ENCODE assay signal across 15 cellular contexts in genomic region chr1:197183195-197183748, GRCh38. TPM values are rescaled to one million over a fixed set of nuclear protein-coding genes. Genes with fewer than 3 reads are reported as not detected.
DNase-seq lines count a peak whose midpoint lies in the region; ATAC-seq, FAIRE-seq and TF ChIP-seq lines count a peak whose summit lies in the region.
"Had no signal": no experiment of that assay in that cellular context is flagged by ENCODE, and none has a peak within 500 bp of the region (broad histone marks: within the 10 kb centered on the region; RNA-seq: fewer than 3 reads in every experiment).

No MANE protein-coding gene starts in this region.

- no TSS peak for BruUV-seq in GM12878 (replicated peaks; lab: Mats Ljungman, UMichigan)

- H2BK12ac ChIP-seq in mesenchymal stem cell (ENCODE audit: low read length in 2 of 2), result no peak overlapping the region

- no peak overlapping the region for H2BK120ac ChIP-seq in mesenchymal stem cell (ENCODE audit: low read depth, low read length)

- SMC1A ChIA-PET in GM12878 (lab: Charles Lee; ENCODE audit: uncharacterized antibody, unreplicated experiment), result interaction anchor here (0.8 to 1.5 kb wide), 4 partner anchors 11 to 174 kb away, joined by 3 read pairs; no protein-coding TSS in a partner anchor

- H3K23ac ChIP-seq in mesenchymal stem cell (ENCODE audit: low read length in 2 of 2), result no peak overlapping the region

- no peak overlapping the region for H3K9ac ChIP-seq in Karpas-422 (ENCODE audit: low read length)
- no peak overlapping the region for H3K9ac ChIP-seq in GM12878 (ENCODE audit: control insufficient read depth, insufficient read depth, low read length)
- no peak overlapping the region for H3K9ac ChIP-seq in mesenchymal stem cell (ENCODE audit: low read length)

- peaks cover 18% of the 10 kb centered on the region for H3K9me3 Mint-ChIP-seq in mesothelial cell of epicardium
- H3K9me3 Mint-ChIP-seq: CD4-positive, alpha-beta T cell; H9 had no signal

- TF ChIP-seq RAD21 in GM12878 (IDR thresholded peaks at IDR 0.05; ENCODE audit: insufficient read depth, low read depth, low read length), result no peak

- CTCF ChIA-PET in GM12878 (lab: Yijun Ruan, JAX), result interaction anchor here (1.3 to 7.6 kb wide), 2 partner anchors 153 to 174 kb away, joined by 4 to 171 read pairs; no protein-coding TSS in a partner anchor

- H4K20me1 ChIP-seq in DOHH2 (ENCODE audit: control insufficient read depth, insufficient read depth, low read depth, low read length) (peaks cover 15% of the 10 kb centered on the region), Karpas-422 (ENCODE audit: insufficient read depth, low read depth, low read length) (no peaks in the 10 kb centered on the region), GM12878 (ENCODE audit: control insufficient read depth, insufficient read depth) (no peaks in the 10 kb centered on the region)

- no peaks in the 10 kb centered on the region for H3K9me2 ChIP-seq in DOHH2 (replicated peaks; ENCODE audit: control insufficient read depth, low read length)
- H3K9me2 ChIP-seq in Karpas-422 (replicated peaks; ENCODE audit: insufficient read depth, low read length), result no peaks in the 10 kb centered on the region

- in situ Hi-C loops in GM12878 (cut with MboI), result no loop called here
- in situ Hi-C loops in brain microvascular endothelial cell (cut with HindIII; ENCODE audit: low pct_ligation_motif_present, low sequenced_read_pairs), result no loop called here

- H3K4me2 ChIP-seq in DOHH2 (ENCODE audit: low read length) (peak overlapping the region; percentile 22; the same call in 1 of the 2 replicates), Karpas-422 (ENCODE audit: low read depth, low read length, poor library complexity, severe bottlenecking) (peak overlapping the region; percentile 68), GM12878 (ENCODE audit: control insufficient read depth, insufficient read depth) (no peak overlapping the region), mesenchymal stem cell (ENCODE audit: low read length, poor library complexity, severe bottlenecking) (no peak overlapping the region)

- no peak overlapping the region for H3K18ac ChIP-seq in mesenchymal stem cell (ENCODE audit: low read depth in 1 of 2, low read length in 2 of 2)

- no peak for TF ChIP-seq POLR2A in GM12878 (IDR thresholded peaks at IDR 0.05; ENCODE audit: low read depth, low read length)

- no peak overlapping the region for H2BK5ac ChIP-seq in mesenchymal stem cell (ENCODE audit: low read depth, low read length, poor library complexity, severe bottlenecking)

- TF ChIP-seq EP300 in GM12878 (IDR thresholded peaks at IDR 0.05; ENCODE audit: borderline replicate concordance in 1 of 2, control insufficient read depth in 1 of 2, low read depth in 2 of 2, low read length in 2 of 2), result no peak

- H3K27ac Mint-ChIP-seq in mesothelial cell of epicardium, result peak overlapping the region; percentile 32
- H3K27ac Mint-ChIP-seq: CD4-positive, alpha-beta T cell; H9 had no signal

- RAD21 ChIA-PET in GM12878 (lab: Charles Lee; ENCODE audit: unreplicated experiment), result interaction anchor here (0.9 to 6.7 kb wide), 2 partner anchors 35 to 174 kb away, joined by 3 to 74 read pairs; no protein-coding TSS in a partner anchor

- no peaks in the 10 kb centered on the region for H3K27me3 ChIP-seq in DOHH2 (ENCODE audit: control insufficient read depth, low read length)
- H3K27me3 ChIP-seq in Karpas-422 (ENCODE audit: low read length), result no peaks in the 10 kb centered on the region
- no peaks in the 10 kb centered on the region for H3K27me3 ChIP-seq in GM12878 (replicated peaks in 1 of 2; ENCODE audit: control insufficient read depth in 2 of 2, insufficient read depth in 2 of 2, low read length in 1 of 2)
- no peaks in the 10 kb centered on the region for H3K27me3 ChIP-seq in mesenchymal stem cell (ENCODE audit: control insufficient read depth in 1 of 2, insufficient read depth in 1 of 2, low read length in 2 of 2)
- no peaks in the 10 kb centered on the region for H3K27me3 ChIP-seq in BE2C
- H3K27me3 ChIP-seq in brain microvascular endothelial cell (replicated peaks), result no peaks in the 10 kb centered on the region

- peaks cover 35% of the 10 kb centered on the region for H3K36me3 Mint-ChIP-seq in mesothelial cell of epicardium

- H3K27ac ChIP-seq in DOHH2 (ENCODE audit: low read depth, low read length) (no peak overlapping the region), Karpas-422 (ENCODE audit: low read length) (peak overlapping the region; percentile 60), GM12878 (ENCODE audit: control insufficient read depth, insufficient read depth) (no peak overlapping the region), mesenchymal stem cell (ENCODE audit: low read length, poor library complexity, severe bottlenecking) (no peak overlapping the region), brain microvascular endothelial cell (no peak overlapping the region)
- H3K27ac ChIP-seq: C4-2B, HL-60 had no signal

- no peaks in the 10 kb centered on the region for H3K9me3 ChIP-seq in DOHH2 (ENCODE audit: control insufficient read depth, insufficient read depth, low read length)
- H3K9me3 ChIP-seq in Karpas-422 (ENCODE audit: low read length), result no peaks in the 10 kb centered on the region
- no peaks in the 10 kb centered on the region; the same call in 2 of the 3 replicates for H3K9me3 ChIP-seq in GM12878 (replicated peaks; ENCODE audit: control insufficient read depth, insufficient read depth, low read length)
- peaks cover 3% of the 10 kb centered on the region for H3K9me3 ChIP-seq in mesenchymal stem cell (ENCODE audit: control insufficient read depth, low read length)
- no peaks in the 10 kb centered on the region for H3K9me3 ChIP-seq in BE2C
- H3K9me3 ChIP-seq: Caco-2 had no signal

- H2BK15ac ChIP-seq in mesenchymal stem cell (ENCODE audit: low read depth, poor library complexity, severe bottlenecking), result no peak overlapping the region

- FAIRE-seq in GM12878 (lab: Jason Lieb, UNC), result no peak
- FAIRE-seq: GM19239, H1 had no signal

- no peak overlapping the region for H4K8ac ChIP-seq in mesenchymal stem cell (ENCODE audit: low read length)

- POLR2A ChIA-PET in GM12878 (lab: Charles Lee), result no interaction called here

- DNase-seq in Karpas-422, result no peak
- no peak for DNase-seq in GM12878 (ENCODE audit: low read depth, low spot score)
- DNase-seq in mesothelial cell of epicardium (ENCODE audit: low spot score in 2 of 2, unreplicated experiment in 2 of 2), result no peak
- no peak for DNase-seq in mesenchymal stem cell
- no peak for DNase-seq in BE2C
- DNase-seq in brain microvascular endothelial cell, result no peak
- DNase-seq: Caco-2; CD4-positive, alpha-beta T cell; GDM1; H9 had no signal

- H3K27me3 Mint-ChIP-seq in mesothelial cell of epicardium (ENCODE audit: low read depth), result no peaks in the 10 kb centered on the region
- H3K27me3 Mint-ChIP-seq: CD4-positive, alpha-beta T cell had no signal

- H3K36me3 ChIP-seq in DOHH2 (ENCODE audit: control insufficient read depth, low read length) (peaks cover 70% of the 10 kb centered on the region), Karpas-422 (ENCODE audit: insufficient read depth, low read length) (peaks cover 53% of the 10 kb centered on the region), GM12878 (ENCODE audit: control insufficient read depth in 2 of 2, insufficient read depth in 2 of 2, low read length in 1 of 2) (peaks cover 0 to 12% of the 10 kb centered on the region in 2 experiments; a peak in 2 of 4 replicates), mesenchymal stem cell (ENCODE audit: control insufficient read depth in 1 of 2, insufficient read depth in 2 of 2, low read depth in 1 of 2, low read length in 2 of 2) (peaks cover 6 to 75% of the 10 kb centered on the region in 2 experiments), BE2C (peaks cover 23% of the 10 kb centered on the region), brain microvascular endothelial cell (replicated peaks) (peaks cover 8% of the 10 kb centered on the region)

- no peak overlapping the region for H2AFZ ChIP-seq in Karpas-422 (ENCODE audit: low read length)
- H2AFZ ChIP-seq in GM12878 (ENCODE audit: control insufficient read depth, low read depth, low read length), result no peak overlapping the region
- no peak overlapping the region for H2AFZ ChIP-seq in mesenchymal stem cell (ENCODE audit: low read depth, low read length)

- peak; percentile 14; the same call in 1 of the 3 replicates for ATAC-seq in GM12878

- no peak overlapping the region for H4K91ac ChIP-seq in mesenchymal stem cell (ENCODE audit: low read length)

- no peak overlapping the region for H3K4me3 ChIP-seq in DOHH2 (ENCODE audit: low read length)
- H3K4me3 ChIP-seq in Karpas-422 (ENCODE audit: low read length), result no peak overlapping the region
- no peak overlapping the region for H3K4me3 ChIP-seq in GM12878
- no peak overlapping the region for H3K4me3 ChIP-seq in mesenchymal stem cell (ENCODE audit: insufficient read depth in 1 of 2, low read depth in 1 of 2, low read length in 2 of 2)
- no peak overlapping the region for H3K4me3 ChIP-seq in BE2C (ENCODE audit: low read depth, low read length)
- no peak overlapping the region for H3K4me3 ChIP-seq in brain microvascular endothelial cell (ENCODE audit: low read depth, low read length)

- H3K4ac ChIP-seq in mesenchymal stem cell (ENCODE audit: low read depth in 1 of 2, low read length in 2 of 2), result no peak overlapping the region

- H3K14ac ChIP-seq in mesenchymal stem cell (ENCODE audit: low read length in 2 of 2), result no peak overlapping the region

- H3K4me1 Mint-ChIP-seq in mesothelial cell of epicardium, result peaks cover 8% of the 10 kb centered on the region
- H3K4me1 Mint-ChIP-seq: H9 had no signal

- H2AK5ac ChIP-seq in mesenchymal stem cell (ENCODE audit: low read length, severe bottlenecking), result no peak overlapping the region

- 87% methylated on average over 5 of the region's 5 CpGs for WGBS in GM12878 (ENCODE audit: insufficient coverage, insufficient replicate concordance, low lambda C conversion rate, missing lambda C conversion rate)
- 100% methylated on average over 4 of the region's 5 CpGs for WGBS in mesenchymal stem cell

- peaks cover 36% of the 10 kb centered on the region for H3K4me1 ChIP-seq in DOHH2 (ENCODE audit: control insufficient read depth, low read length)
- peaks cover 28% of the 10 kb centered on the region for H3K4me1 ChIP-seq in Karpas-422 (ENCODE audit: low read length)
- peaks cover 16% of the 10 kb centered on the region for H3K4me1 ChIP-seq in GM12878 (ENCODE audit: control insufficient read depth, insufficient read depth, low read length)
- no peaks in the 10 kb centered on the region for H3K4me1 ChIP-seq in mesenchymal stem cell (ENCODE audit: control insufficient read depth, insufficient read depth, low read depth, low read length)
- no peaks in the 10 kb centered on the region for H3K4me1 ChIP-seq in BE2C
- H3K4me1 ChIP-seq: Caco-2 had no signal

- intact Hi-C loops in GM12878 (cut with micrococcal nuclease; ENCODE audit: unreplicated experiment), result loop anchor here (2.0 kb wide), 1 partner anchor 14 kb away; no protein-coding TSS in a partner anchor

- TF ChIP-seq CTCF in DOHH2 (IDR thresholded peaks at IDR 0.05; ENCODE audit: low read depth, low read length, poor library complexity, severe bottlenecking) (no peak), GM12878 (IDR thresholded peaks at IDR 0.05 in 2 of 3, conservative IDR thresholded peaks at IDR 0.05 in 1 of 3; ENCODE audit: control insufficient read depth in 2 of 3, extremely low read depth in 1 of 3, insufficient read depth in 1 of 3, low read depth in 3 of 3, low read length in 3 of 3) (no peak), mesothelial cell of epicardium (IDR thresholded peaks at IDR 0.05; ENCODE audit: unreplicated experiment) (no peak), BE2C (IDR thresholded peaks at IDR 0.05; ENCODE audit: low read depth, low read length) (no peak), brain microvascular endothelial cell (IDR thresholded peaks at IDR 0.05; ENCODE audit: low read depth, low read length, missing control alignments) (no peak)

- no peak overlapping the region for H3K4me3 Mint-ChIP-seq in mesothelial cell of epicardium
- H3K4me3 Mint-ChIP-seq: CD4-positive, alpha-beta T cell; H9 had no signal

- H3K79me1 ChIP-seq in mesenchymal stem cell (replicated peaks; ENCODE audit: low read length, poor library complexity, severe bottlenecking), result peaks cover 2% of the 10 kb centered on the region

- H3K79me2 ChIP-seq in DOHH2 (ENCODE audit: control insufficient read depth, low read length) (peaks cover 5% of the 10 kb centered on the region; the same call in 1 of the 2 replicates), Karpas-422 (ENCODE audit: low read length) (peaks cover 51% of the 10 kb centered on the region), GM12878 (ENCODE audit: control insufficient read depth, insufficient read depth, low read length) (no peaks in the 10 kb centered on the region; the same call in none of the 2 replicates)

- H3F3A ChIP-seq in DOHH2 (ENCODE audit: control insufficient read depth, insufficient read depth), result peaks cover 8% of the 10 kb centered on the region; the same call in 1 of the 2 replicates

RNA-seq across cellular contexts. Expression of gene ZBTB41, which starts 17.8 kb away (rescaled TPM):
- 9.3 and 18.4 TPM in 2 replicates for total RNA-seq in Karpas-422 (2014; rRNA removed; shearing (Covaris generic); ENCODE audit: low replicate concordance)
- 19.2 and 20.0 TPM in 2 replicates for total RNA-seq in GM12878 (2013; cell fraction: nucleolus; rRNA removed)
- total RNA-seq in GM12878 (2014; rRNA removed), result 2.5 and 3.4 TPM in 2 replicates
- total RNA-seq in GM12878 (2014; rRNA removed; fragmentation: Illumina TruSeq; extraction: Trizol), result 4.2 and 4.8 TPM in 2 replicates
- total RNA-seq in GM12878 (2021), result 3.7 and 3.9 TPM in 2 replicates
- 0.85 TPM for polyA plus RNA-seq in GM12878 (2011; ENCODE audit: low read depth)
- polyA plus RNA-seq in GM12878 (2011; rRNA removed), result 4.2 and 7.7 TPM in 2 replicates
- polyA plus RNA-seq in GM12878 (2011; cell fraction: cytosol; rRNA removed), result 1.1 and 1.7 TPM in 2 replicates
- 3.6 and 4.0 TPM in 2 replicates for polyA plus RNA-seq in GM12878 (2011; cell fraction: nucleus; rRNA removed)
- 1.6 and 2.4 TPM in 2 replicates for polyA plus RNA-seq in GM12878 (2012)
- polyA plus RNA-seq in GM12878 (2014; fragmentation: Illumina TruSeq; extraction: Trizol), result 2.5 and 3.7 TPM in 2 replicates
- 1 to 10 TPM in 1 of 2 experiments, under 1 TPM in 1; 0.91 to 1.2 TPM for polyA plus RNA-seq in GM12878 (2014; fragmentation: Nextera tagmentation; extraction: Ambion mirVana)
- polyA plus RNA-seq in GM12878 (2014; rRNA removed), result 1.2 TPM in 2 replicates
- 1 to 10 TPM; 2.0 to 2.2 TPM for polyA plus RNA-seq in GM12878 (2016; fragmentation: Nextera tagmentation; extraction: Ambion mirVana)
- 8.9 and 12.7 TPM in 2 replicates for polyA minus RNA-seq in GM12878 (2011; rRNA and poly(A)+ RNA removed)
- polyA minus RNA-seq in GM12878 (2011; cell fraction: cytosol; rRNA and poly(A)+ RNA removed), result 3.5 and 4.8 TPM in 2 replicates
- 8.0 and 9.1 TPM in 2 replicates for polyA minus RNA-seq in GM12878 (2011; cell fraction: nucleus; rRNA and poly(A)+ RNA removed)
- total RNA-seq in mesothelial cell of epicardium, result 15.3 to 16.3 TPM (median 16.1 TPM) in 3 replicates
- polyA plus RNA-seq in mesenchymal stem cell (2013, experiment 1 of 2), result 5.3 TPM
- 5.5 TPM for polyA plus RNA-seq in mesenchymal stem cell (2013, experiment 2 of 2)
- polyA plus RNA-seq in BE2C (2012; ENCODE audit: insufficient read depth, insufficient read length, low read depth), result 1.0 TPM

RNA-seq across cellular contexts. Expression of gene ASPM, which starts 36.8 kb away (rescaled TPM):
- total RNA-seq in Karpas-422 (2014; rRNA removed; shearing (Covaris generic); ENCODE audit: low replicate concordance), result 32.5 and 53.4 TPM in 2 replicates
- 63.9 and 69.3 TPM in 2 replicates for total RNA-seq in GM12878 (2013; cell fraction: nucleolus; rRNA removed)
- total RNA-seq in GM12878 (2014; rRNA removed) (43.8 and 50.5 TPM in 2 replicates), GM12878 (2014; rRNA removed; fragmentation: Illumina TruSeq; extraction: Trizol) (54.9 and 55.4 TPM in 2 replicates), GM12878 (2021) (36.4 and 36.9 TPM in 2 replicates), mesothelial cell of epicardium (17.6 to 18.1 TPM (median 17.7 TPM) in 3 replicates)
- 5.3 TPM for polyA plus RNA-seq in GM12878 (2011; ENCODE audit: low read depth)
- polyA plus RNA-seq in GM12878 (2011; rRNA removed) (26.4 and 51.0 TPM in 2 replicates), GM12878 (2014; fragmentation: Illumina TruSeq; extraction: Trizol) (41.1 and 46.4 TPM in 2 replicates), GM12878 (2014; fragmentation: Nextera tagmentation; extraction: Ambion mirVana) (10 to 100 TPM; 16.2 to 16.4 TPM), GM12878 (2014; rRNA removed) (21.1 and 24.8 TPM in 2 replicates), GM12878 (2016; fragmentation: Nextera tagmentation; extraction: Ambion mirVana) (10 to 100 TPM; 25.8 to 26.3 TPM)
- 7.0 and 8.0 TPM in 2 replicates for polyA plus RNA-seq in GM12878 (2011; cell fraction: cytosol; rRNA removed)
- 38.3 and 53.2 TPM in 2 replicates for polyA plus RNA-seq in GM12878 (2011; cell fraction: nucleus; rRNA removed)
- 9.7 and 15.1 TPM in 2 replicates for polyA plus RNA-seq in GM12878 (2012)
- 28.2 and 34.5 TPM in 2 replicates for polyA minus RNA-seq in GM12878 (2011; rRNA and poly(A)+ RNA removed)
- 12.3 and 18.1 TPM in 2 replicates for polyA minus RNA-seq in GM12878 (2011; cell fraction: cytosol; rRNA and poly(A)+ RNA removed)
- 39.3 and 54.2 TPM in 2 replicates for polyA minus RNA-seq in GM12878 (2011; cell fraction: nucleus; rRNA and poly(A)+ RNA removed)
- 2.0 TPM for polyA plus RNA-seq in mesenchymal stem cell (2013, experiment 1 of 2)
- 1.8 TPM for polyA plus RNA-seq in mesenchymal stem cell (2013, experiment 2 of 2)
- 3.2 TPM for polyA plus RNA-seq in BE2C (2012; ENCODE audit: insufficient read depth, insufficient read length, low read depth)

Comparison
In these comparisons a context has a peak if more than half of its experiments do, and no peak if none do; other contexts are left out.
1. H3K4me2 ChIP-seq: peak in DOHH2 (single experiment) and Karpas-422 (single experiment); none in GM12878 (single experiment) and mesenchymal stem cell (single experiment).